In the genomic region with DNA sequence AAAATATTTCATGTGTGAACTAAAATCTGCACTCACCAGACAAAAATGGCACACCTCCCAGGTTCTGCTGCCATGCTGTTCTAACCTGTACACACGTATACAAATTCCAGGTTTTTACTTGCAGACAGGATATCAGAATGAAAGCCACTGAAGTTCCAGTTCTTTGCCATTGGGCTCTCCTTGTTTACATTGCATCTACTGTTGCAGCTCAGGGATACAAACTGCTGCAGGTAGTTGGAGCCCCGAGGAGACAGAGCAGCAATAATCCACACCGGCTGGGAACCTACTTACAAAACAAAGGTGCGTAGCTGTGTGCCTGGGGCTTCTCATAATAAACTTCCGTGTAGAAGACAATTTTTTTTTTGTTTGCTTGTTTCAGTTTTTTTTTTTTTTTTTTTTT, we compare ENCODE assay signal across 21 cellular contexts.
"Had no signal": no experiment of that assay in that cellular context is flagged by ENCODE, and none has a peak within 500 bp of the region (broad histone marks: within the 10 kb centered on the region; RNA-seq: fewer than 3 reads in every experiment).

No MANE protein-coding gene starts in this region.

- H3K27ac ChIP-seq: cardiac muscle cell, esophagus muscularis mucosa, gastroesophageal sphincter, heart right ventricle, left ventricle myocardium inferior, upper lobe of right lung had no signal

- H3K27me3 ChIP-seq: cardiac muscle cell, upper lobe of right lung had no signal

- H3K9me3 Mint-ChIP-seq: activated naive CD8-positive, alpha-beta T cell treated with anti-CD3 and anti-CD28 coated beads for 36 hours had no signal

- H3K4me3 ChIP-seq: cardiac muscle cell, esophagus muscularis mucosa, gastroesophageal sphincter, heart right ventricle, left ventricle myocardium inferior, upper lobe of right lung had no signal

- H3K9me3 ChIP-seq: esophagus muscularis mucosa, gastroesophageal sphincter, heart right ventricle, left ventricle myocardium inferior, upper lobe of right lung had no signal

- ATAC-seq: activated CD8-positive, alpha-beta memory T cell treated with anti-CD3 and anti-CD28 coated beads, Interleukin-2, amount 10 ng/mL, durations not matched to agents 7 days and 5 days; gastroesophageal sphincter; heart right ventricle; upper lobe of right lung had no signal

- H3K4me1 Mint-ChIP-seq: activated CD4-positive, alpha-beta memory T cell treated with anti-CD3 and anti-CD28 coated beads, Interleukin-2, amount 10 ng/mL, durations not matched to agents 7 days and 5 days; activated CD8-positive, alpha-beta memory T cell treated with anti-CD3 and anti-CD28 coated beads, Interleukin-2, amount 10 ng/mL, durations not matched to agents 7 days and 5 days; activated naive CD8-positive, alpha-beta T cell treated with anti-CD3 and anti-CD28 coated beads for 36 hours had no signal

- H3K36me3 Mint-ChIP-seq: activated CD8-positive, alpha-beta memory T cell treated with anti-CD3 and anti-CD28 coated beads, Interleukin-2, amount 10 ng/mL, durations not matched to agents 7 days and 5 days; activated naive CD8-positive, alpha-beta T cell treated with anti-CD3 and anti-CD28 coated beads for 36 hours had no signal

- H3K4me1 ChIP-seq: esophagus muscularis mucosa, gastroesophageal sphincter, heart right ventricle, left ventricle myocardium inferior, upper lobe of right lung had no signal

- H3K36me3 ChIP-seq: cardiac muscle cell, esophagus muscularis mucosa, gastroesophageal sphincter, heart right ventricle, left ventricle myocardium inferior, upper lobe of right lung had no signal

- H3K4me3 Mint-ChIP-seq: activated CD4-positive, alpha-beta memory T cell treated with anti-CD3 and anti-CD28 coated beads, Interleukin-2, amount 10 ng/mL, durations not matched to agents 7 days and 5 days; activated CD8-positive, alpha-beta memory T cell treated with anti-CD3 and anti-CD28 coated beads, Interleukin-2, amount 10 ng/mL, durations not matched to agents 7 days and 5 days; activated naive CD8-positive, alpha-beta T cell treated with anti-CD3 and anti-CD28 coated beads for 36 hours had no signal

- H3K27ac Mint-ChIP-seq: activated CD4-positive, alpha-beta memory T cell treated with anti-CD3 and anti-CD28 coated beads, Interleukin-2, amount 10 ng/mL, durations not matched to agents 7 days and 5 days; activated CD8-positive, alpha-beta memory T cell treated with anti-CD3 and anti-CD28 coated beads, Interleukin-2, amount 10 ng/mL, durations not matched to agents 7 days and 5 days; activated naive CD8-positive, alpha-beta T cell treated with anti-CD3 and anti-CD28 coated beads for 36 hours had no signal

- DNase-seq: activated CD4-positive, alpha-beta memory T cell treated with anti-CD3 and anti-CD28 coated beads, Interleukin-2, amount 10 ng/mL, durations not matched to agents 7 days and 5 days; activated CD4-positive, alpha-beta T cell treated with anti-CD3 and anti-CD28 coated beads for 48 hours; activated CD4-positive, CD25-positive, alpha-beta regulatory T cell; activated CD8-positive, alpha-beta memory T cell treated with anti-CD3 and anti-CD28 coated beads, Interleukin-2, amount 10 ng/mL, durations not matched to agents 7 days and 5 days; activated naive CD8-positive, alpha-beta T cell treated with anti-CD3 and anti-CD28 coated beads for 36 hours; amniotic stem cell; dermis blood vessel endothelial cell; effector memory CD4-positive, alpha-beta T cell; heart right ventricle; kidney glomerular epithelial cell; left ventricle myocardium inferior; mammary epithelial cell; retina; stimulated activated CD4-positive, alpha-beta T cell treated with anti-CD3 and anti-CD28 coated beads, Interleukin-12 subunit alpha, Interleukin-12 subunit beta, amount 100 ng/mL, for 4 hours; stimulated activated CD4-positive, alpha-beta T cell treated with anti-CD3 and anti-CD28 coated beads, Interleukin-1b, Interleukin-23, amount 100 ng/mL, for 48 hours; stimulated activated CD8-positive, alpha-beta memory T cell treated with anti-CD3 and anti-CD28 coated beads, Interleukin-4, amount 100 ng/mL, for 48 hours; stimulated activated naive CD4-positive, alpha-beta T cell; upper lobe of right lung had no signal
